8 cellular contexts compared by ENCODE assay signal in genomic region chr19:17679526-17680234, GRCh38. TPM values are rescaled to one million over a fixed set of nuclear protein-coding genes. Genes with fewer than 3 reads are reported as not detected.
DNase-seq lines count a peak whose midpoint lies in the region; TF ChIP-seq lines count a peak whose summit lies in the region.
"Had no signal": no experiment of that assay in that cellular context is flagged by ENCODE, and none has a peak within 500 bp of the region (broad histone marks: within the 10 kb centered on the region; RNA-seq: fewer than 3 reads in every experiment).

No MANE protein-coding gene starts in this region.

- TF ChIP-seq CTCF in GM12864 (IDR thresholded peaks at IDR 0.05; ENCODE audit: low read depth, low read length, missing control alignments) (no peak), WI38 (IDR thresholded peaks at IDR 0.05; ENCODE audit: low read depth, low read length) (no peak), glutamatergic neuron (IDR thresholded peaks at IDR 0.05; ENCODE audit: partially characterized antibody, unreplicated experiment) (no peak), spleen (IDR thresholded peaks at IDR 0.05 in 8 of 11, conservative IDR thresholded peaks at IDR 0.05 in 3 of 11) (no peak)

- no peaks in the 10 kb centered on the region for H3K9me3 ChIP-seq in spleen

- H3K4me1 ChIP-seq in spleen = peaks cover 5 to 25% (median 14%) of the 10 kb centered on the region in 6 donors

- intact Hi-C loops in spleen (cut with DNase I; ENCODE audit: low total_unique reads) = no loop called here

- H3K27me3 ChIP-seq in spleen (replicated peaks in 1 of 7) = peaks cover 0 to 86% (median 8%) of the 10 kb centered on the region in 7 donors

- peak overlapping the region; percentile 48 for H3K27ac Mint-ChIP-seq in glutamatergic neuron (ENCODE audit: unreplicated experiment)

- H3K4me3 Mint-ChIP-seq in glutamatergic neuron (ENCODE audit: unreplicated experiment) = peak overlapping the region; percentile 47

- DNase-seq in GM12864 (ENCODE audit: low read depth) (no peak), glutamatergic neuron (no peak), spleen (no peak), SHP77 treated with DMSO at 0.1 percent for 48 hours (lab: John Stamatoyannopoulos, UW) (no peak)
- no peak for DNase-seq in stimulated activated CD4-positive, alpha-beta T cell treated with anti-CD3 and anti-CD28 coated beads, Interleukin-2, amount 100 ng/mL, for 24 hours
- no peak for DNase-seq in activated naive CD4-positive, alpha-beta T cell treated with Interleukin-2 at 50 U/mL for 16 hours
- DNase-seq: NCI-H748 treated with DMSO at 0.1 percent for 48 hours had no signal

- H3K27ac ChIP-seq in spleen = peak overlapping the region in 3 of 8 donors; percentile 24 to 54 (median 25)

- no peak for TF ChIP-seq POLR2A in spleen (IDR thresholded peaks at IDR 0.05)

- peaks cover 16% of the 10 kb centered on the region for H3K4me1 Mint-ChIP-seq in glutamatergic neuron (ENCODE audit: low read depth, unreplicated experiment)

- peaks cover 6% of the 10 kb centered on the region for H3K36me3 Mint-ChIP-seq in glutamatergic neuron (ENCODE audit: unreplicated experiment)

- peaks cover 9% of the 10 kb centered on the region for H3K27me3 Mint-ChIP-seq in glutamatergic neuron (ENCODE audit: unreplicated experiment)

- H3K36me3 ChIP-seq in spleen = no peaks in the 10 kb centered on the region

- H3K4me3 ChIP-seq in GM12864 (ENCODE audit: low read depth, low read length) = peak overlapping the region; percentile 1; the same call in 1 of the 2 replicates
- H3K4me3 ChIP-seq in WI38 (ENCODE audit: low read depth, low read length) = peak overlapping the region; percentile 17; the same call in 1 of the 2 replicates
- peak overlapping the region in 5 of 8 donors; percentile 7 to 60 (median 25) for H3K4me3 ChIP-seq in spleen

- H3K9me3 Mint-ChIP-seq in glutamatergic neuron (ENCODE audit: unreplicated experiment) = peaks cover 7% of the 10 kb centered on the region

- 9 to 10% (median 9%) methylated on average over 14 to 15 of the region's 15 CpGs for WGBS in spleen, 5 donors

RNA-seq across cellular contexts. Expression of gene UNC13A, which starts 8.5 kb away (rescaled TPM):
- total RNA-seq in glutamatergic neuron (ENCODE audit: unreplicated experiment) (79.7 TPM), spleen (10 to 100 TPM in 1 of 7 donors, 1 to 10 TPM in 6; 2.9 to 10.7 (median 5.1) TPM)
- 1 to 10 TPM in 2 of 3 donors, under 1 TPM in 1; 0.73 to 6.2 (median 1.7) TPM for polyA plus RNA-seq in spleen

RNA-seq across cellular contexts. Expression of gene MAP1S, which starts 39.6 kb away (rescaled TPM):
- total RNA-seq in glutamatergic neuron (ENCODE audit: unreplicated experiment) = 111 TPM
- total RNA-seq in spleen = 10 to 100 TPM; 33.4 to 63.1 (median 45.6) TPM
- polyA plus RNA-seq in spleen = 10 to 100 TPM; 15.0 to 15.9 (median 15.0) TPM
